Comparison of ENCODE assay signal across 15 cellular contexts in genomic region chr17:81479175-81479574, GRCh38. TPM values are rescaled to one million over a fixed set of nuclear protein-coding genes. Genes with fewer than 3 reads are reported as not detected.
DNase-seq lines count a peak whose midpoint lies in the region; ATAC-seq and TF ChIP-seq lines count a peak whose summit lies in the region.
"Had no signal": no experiment of that assay in that cellular context is flagged by ENCODE, and none has a peak within 500 bp of the region (broad histone marks: within the 10 kb centered on the region; RNA-seq: fewer than 3 reads in every experiment).

No MANE protein-coding gene starts in this region.

- dilution Hi-C loops in IMR-90 (cut with HindIII; ENCODE audit: low sequenced_read_pairs, unreplicated experiment): no loop called here

- H4K20me1 ChIP-seq in IMR-90 (ENCODE audit: insufficient read depth, low read length): no peaks in the 10 kb centered on the region

- WGBS in IMR-90 (ENCODE audit: extremely low coverage in 2 of 2, insufficient read length in 1 of 2), 2 experiments: 83% methylated on average over 1 of the region's 11 CpGs; no CpG with 5 or more reads in 1 of the 2 experiments
- WGBS in lower leg skin, 2 donors: 77 to 82% methylated on average over 10 to 11 of the region's 11 CpGs
- 88 to 94% methylated on average over 5 to 11 of the region's 11 CpGs for WGBS in upper lobe of left lung, 2 donors

- TF ChIP-seq CTCF in A673 (conservative IDR thresholded peaks at IDR 0.05; ENCODE audit: low read depth, low read length) (no peak), IMR-90 (conservative IDR thresholded peaks at IDR 0.05; ENCODE audit: low read depth, low read length) (no peak), mesothelial cell of epicardium (IDR thresholded peaks at IDR 0.05; ENCODE audit: unreplicated experiment) (no peak), lower leg skin (IDR thresholded peaks at IDR 0.05) (no peak), foreskin keratinocyte (conservative IDR thresholded peaks at IDR 0.05) (no peak), upper lobe of left lung (IDR thresholded peaks at IDR 0.05) (no peak)

- H4K91ac ChIP-seq in IMR-90 (ENCODE audit: insufficient read depth, low read depth, low read length): no peak overlapping the region

- peak overlapping the region; percentile 46; the same call in 1 of the 2 replicates for H2AK5ac ChIP-seq in IMR-90 (ENCODE audit: low read depth, low read length)

- TF ChIP-seq POLR2A in IMR-90 (IDR thresholded peaks at IDR 0.05; ENCODE audit: low read depth, low read length): no peak
- TF ChIP-seq POLR2A in lower leg skin (IDR thresholded peaks at IDR 0.05): no peak
- TF ChIP-seq POLR2A in upper lobe of left lung (IDR thresholded peaks at IDR 0.05): no peak

- H3K4ac ChIP-seq in IMR-90 (ENCODE audit: low read depth, low read length): no peak overlapping the region

- no peaks in the 10 kb centered on the region for H3K79me1 ChIP-seq in IMR-90 (ENCODE audit: low read depth in 1 of 2, low read length in 2 of 2)

- no TSS peak for BruUV-seq in A673 (replicated peaks; lab: Mats Ljungman, UMichigan)
- no TSS peak for BruUV-seq in IMR-90 (replicated peaks; lab: Mats Ljungman, UMichigan)

- DNase-seq in A673 (ENCODE audit: low spot score): peak; percentile 50
- DNase-seq in IMR-90: no peak
- peak; percentile 76 for DNase-seq in SK-N-DZ (ENCODE audit: low spot score)
- no peak for DNase-seq in mesothelial cell of epicardium (ENCODE audit: low spot score in 2 of 2, unreplicated experiment in 2 of 2)
- no peak for DNase-seq in lower leg skin (ENCODE audit: low spot score in 2 of 2)
- DNase-seq in foreskin keratinocyte: no peak
- no peak for DNase-seq in kidney glomerular epithelial cell (lab: John Stamatoyannopoulos, UW)
- DNase-seq in upper lobe of left lung: no peak
- DNase-seq: MG63, NCI-H1105 treated with DMSO at 0.1 percent for 48 hours, NCI-H187 treated with DMSO at 0.1 percent for 48 hours, NCI-H510A treated with DMSO at 0.1 percent for 48 hours, PC-9 had no signal

- H3K4me3 Mint-ChIP-seq in mesothelial cell of epicardium: no peak overlapping the region

- peaks cover 22% of the 10 kb centered on the region for H3K27me3 Mint-ChIP-seq in mesothelial cell of epicardium (ENCODE audit: low read depth)

- intact Hi-C loops in A673 (cut with micrococcal nuclease; ENCODE audit: unreplicated experiment): no loop called here
- intact Hi-C loops in IMR-90 (cut with micrococcal nuclease): no loop called here
- intact Hi-C loops in lower leg skin (cut with DNase I; ENCODE audit: low total_unique reads): no loop called here

- H4K5ac ChIP-seq in IMR-90 (ENCODE audit: low read depth, low read length): no peak overlapping the region

- H2BK120ac ChIP-seq in IMR-90 (ENCODE audit: low read depth, low read length): no peak overlapping the region

- H2AK9ac ChIP-seq in IMR-90 (replicated peaks; ENCODE audit: low read depth, low read length, poor library complexity): no peak overlapping the region

- H3K27me3 ChIP-seq in A673 (replicated peaks; ENCODE audit: insufficient read depth, low read depth, low read length, poor library complexity): no peaks in the 10 kb centered on the region
- H3K27me3 ChIP-seq in IMR-90 (ENCODE audit: control insufficient read depth, insufficient read depth, low read length): no peaks in the 10 kb centered on the region; the same call in 1 of the 2 replicates
- H3K27me3 ChIP-seq in foreskin keratinocyte: peaks cover 32% of the 10 kb centered on the region
- H3K27me3 ChIP-seq in upper lobe of left lung: peaks cover 0 to 4% (median 0%) of the 10 kb centered on the region in 4 donors
- H3K27me3 ChIP-seq: MG63 had no signal

- in situ Hi-C loops in IMR-90 (cut with MboI; ENCODE audit: low sequenced_read_pairs): no loop called here

- H3K27ac Mint-ChIP-seq in mesothelial cell of epicardium: peak overlapping the region; percentile 47

- no peak overlapping the region for H3K4me2 ChIP-seq in IMR-90 (ENCODE audit: low read depth, low read length)
- H3K4me2 ChIP-seq: KMS-11, PC-9 had no signal

- no peak overlapping the region for H3K18ac ChIP-seq in IMR-90 (ENCODE audit: low read depth, low read length)

- H3K9ac ChIP-seq in IMR-90 (ENCODE audit: low read depth, low read length): no peak overlapping the region
- H3K9ac ChIP-seq: KMS-11 had no signal

- no peak overlapping the region for H2BK5ac ChIP-seq in IMR-90 (ENCODE audit: low read depth, low read length, poor library complexity, severe bottlenecking)

- H3K36me3 Mint-ChIP-seq in mesothelial cell of epicardium: no peaks in the 10 kb centered on the region

- no peak overlapping the region for H2BK15ac ChIP-seq in IMR-90 (ENCODE audit: low read depth, low read length)

- no peak for TF ChIP-seq RAD21 in IMR-90 (IDR thresholded peaks at IDR 0.05; ENCODE audit: low read length)

- H4K8ac ChIP-seq in IMR-90 (ENCODE audit: low read depth in 2 of 2, low read length in 2 of 2): no peak overlapping the region

- H3K27ac ChIP-seq in A673 (ENCODE audit: low read depth, low read length, poor library complexity, severe bottlenecking): no peak overlapping the region
- H3K27ac ChIP-seq in IMR-90 (ENCODE audit: insufficient read depth, low read length): no peak overlapping the region
- no peak overlapping the region for H3K27ac ChIP-seq in foreskin keratinocyte
- no peak overlapping the region for H3K27ac ChIP-seq in upper lobe of left lung
- H3K27ac ChIP-seq: KMS-11, PC-9 had no signal

- H3K23ac ChIP-seq in IMR-90 (ENCODE audit: low read depth, low read length): no peak overlapping the region

- peaks cover 4% of the 10 kb centered on the region for H3K9me3 Mint-ChIP-seq in mesothelial cell of epicardium

- peaks cover 3% of the 10 kb centered on the region; the same call in 1 of the 2 replicates for H3K9me1 ChIP-seq in IMR-90 (ENCODE audit: insufficient read depth, low read length)

- H3K56ac ChIP-seq in IMR-90 (ENCODE audit: extremely low read depth, insufficient read depth, low read length): no peak overlapping the region

- ATAC-seq in IMR-90 (ENCODE audit: low read depth): no peak
- ATAC-seq in foreskin keratinocyte: no peak
- ATAC-seq in upper lobe of left lung (ENCODE audit: low FRiP score in 2 of 2): no peak

- H3K9me3 ChIP-seq in A673 (ENCODE audit: low read depth, low read length, poor library complexity, severe bottlenecking) (no peaks in the 10 kb centered on the region), IMR-90 (ENCODE audit: control insufficient read depth, insufficient read depth, low read length) (peaks cover 3% of the 10 kb centered on the region), upper lobe of left lung (no peaks in the 10 kb centered on the region)
- H3K9me3 ChIP-seq: MG63 had no signal

- no peak overlapping the region for H3K14ac ChIP-seq in IMR-90 (replicated peaks; ENCODE audit: low read depth, low read length)

- peaks cover 46% of the 10 kb centered on the region for H3K4me1 ChIP-seq in A673 (ENCODE audit: insufficient read depth, low read length, poor library complexity, severe bottlenecking)
- H3K4me1 ChIP-seq in IMR-90 (ENCODE audit: control insufficient read depth, insufficient read depth, low read length): peaks cover 10% of the 10 kb centered on the region
- no peaks in the 10 kb centered on the region for H3K4me1 ChIP-seq in foreskin keratinocyte
- H3K4me1 ChIP-seq in upper lobe of left lung: peaks cover 16 to 28% (median 22%) of the 10 kb centered on the region in 4 donors

- H3K4me1 Mint-ChIP-seq in mesothelial cell of epicardium: peaks cover 19% of the 10 kb centered on the region

- H3K36me3 ChIP-seq in A673 (ENCODE audit: insufficient read depth, low read length, poor library complexity, severe bottlenecking): no peaks in the 10 kb centered on the region
- H3K36me3 ChIP-seq in IMR-90 (ENCODE audit: control insufficient read depth, insufficient read depth, low read length): no peaks in the 10 kb centered on the region
- H3K36me3 ChIP-seq in upper lobe of left lung: no peaks in the 10 kb centered on the region
- H3K36me3 ChIP-seq: MG63 had no signal

- POLR2A ChIA-PET in A673 (lab: Charles Lee; ENCODE audit: low non-redundant PET): no interaction called here
- POLR2A ChIA-PET in IMR-90 (lab: Charles Lee; ENCODE audit: unreplicated experiment): no interaction called here

- H3K4me3 ChIP-seq in A673 (ENCODE audit: low read depth, low read length, poor library complexity, severe bottlenecking) (no peak overlapping the region), IMR-90 (ENCODE audit: insufficient read depth, low read depth, low read length) (no peak overlapping the region), lower leg skin (ENCODE audit: low read depth, poor library complexity, severe bottlenecking) (no peak overlapping the region), upper lobe of left lung (no peak overlapping the region)
- H3K4me3 ChIP-seq: MG63, PC-9, SK-N-MC had no signal

- no peak overlapping the region for H2AFZ ChIP-seq in IMR-90 (replicated peaks; ENCODE audit: low read length, poor library complexity)
- H2AFZ ChIP-seq: PC-9 had no signal

- H2BK20ac ChIP-seq in IMR-90 (ENCODE audit: low read depth, low read length): no peak overlapping the region

- TF ChIP-seq EP300 in upper lobe of left lung (IDR thresholded peaks at IDR 0.05): no peak

- CTCF ChIA-PET in A673 (lab: Charles Lee): no interaction called here
- CTCF ChIA-PET in IMR-90 (lab: Yijun Ruan, JAX): no interaction called here

RNA-seq across cellular contexts. Expression of gene ACTG1, which starts 33.4 kb away (rescaled TPM):
- total RNA-seq in A673 (2021): 2,855 and 3,247 TPM in 2 replicates
- 12,144 and 15,732 TPM in 2 replicates for total RNA-seq in IMR-90 (2012; rRNA removed)
- 10,271 and 10,907 TPM in 2 replicates for polyA plus RNA-seq in IMR-90 (2012; rRNA removed)
- 46,606 and 47,328 TPM in 2 replicates for polyA plus RNA-seq in IMR-90 (2012; cell fraction: cytosol; rRNA removed)
- polyA plus RNA-seq in IMR-90 (2012; cell fraction: nucleus; rRNA removed; ENCODE audit: low replicate concordance): 8,917 and 28,399 TPM in 2 replicates
- polyA plus RNA-seq in SK-N-DZ (2014; cell fraction: cytosol; rRNA removed): 2,351 and 2,595 TPM in 2 replicates
- 1,254 and 2,322 TPM in 2 replicates for polyA plus RNA-seq in SK-N-DZ (2014; cell fraction: nucleus; rRNA removed)
- total RNA-seq in mesothelial cell of epicardium: 4,391 to 4,678 TPM (median 4,589 TPM) in 3 replicates
- total RNA-seq in lower leg skin: 1,000 to 10,000 TPM; 3,349 to 4,521 (median 4,085) TPM
- total RNA-seq in foreskin keratinocyte: 3,185 and 3,808 TPM in 2 replicates
- polyA plus RNA-seq in foreskin keratinocyte: 3,262 and 3,802 TPM in 2 replicates
- 1,000 to 10,000 TPM in 5 of 6 donors, 100 to 1,000 TPM in 1; 902 to 3,864 (median 2,097) TPM for total RNA-seq in upper lobe of left lung

RNA-seq across cellular contexts. Expression of gene FSCN2, which starts 49.0 kb away (rescaled TPM):
- 0.26 and 0.31 TPM in 2 replicates for total RNA-seq in A673 (2021)
- total RNA-seq in IMR-90 (2012; rRNA removed): 0.18 and 0.28 TPM in 2 replicates
- polyA plus RNA-seq in IMR-90 (2012; rRNA removed): 0.84 and 1.1 TPM in 2 replicates
- polyA plus RNA-seq in IMR-90 (2012; cell fraction: cytosol; rRNA removed): 0.22 and 0.96 TPM in 2 replicates
- polyA plus RNA-seq in IMR-90 (2012; cell fraction: nucleus; rRNA removed; ENCODE audit: low replicate concordance): 2.6 and 6.7 TPM in 2 replicates
- 0.13 TPM in 1 of 2 replicates, not detected in the other for polyA plus RNA-seq in SK-N-DZ (2014; cell fraction: cytosol; rRNA removed)
- 0.52 TPM in 1 of 2 replicates, not detected in the other for polyA plus RNA-seq in SK-N-DZ (2014; cell fraction: nucleus; rRNA removed)
- total RNA-seq in mesothelial cell of epicardium: 13.0 to 17.3 TPM (median 13.3 TPM) in 3 replicates
- 1 to 10 TPM in 3 of 4 donors, under 1 TPM in 1; 0.46 to 2.7 (median 1.8) TPM for total RNA-seq in lower leg skin
- not detected in 2 replicates for total RNA-seq in foreskin keratinocyte
- not detected in 2 replicates for polyA plus RNA-seq in foreskin keratinocyte
- 10 to 100 TPM in 1 of 6 donors, 1 to 10 TPM in 5; 2.7 to 37.7 (median 3.9) TPM for total RNA-seq in upper lobe of left lung

Comparison
In these comparisons a context has a peak if more than half of its experiments do, and no peak if none do; other contexts are left out.
1. DNase-seq: peak in A673 (single experiment) and SK-N-DZ (single experiment); none in IMR-90 (single experiment), mesothelial cell of epicardium (0 of 2), lower leg skin (0 of 2), foreskin keratinocyte (0 of 2), kidney glomerular epithelial cell (single experiment) and upper lobe of left lung (0 of 2).